ENCODE assay signal across 19 cellular contexts in genomic region chr2:222479855-222480254, GRCh38. TPM values are rescaled to one million over a fixed set of nuclear protein-coding genes. Genes with fewer than 3 reads are reported as not detected.
A peak's percentile ranks its signal among the peaks of the same experiment; 100 is the strongest.
DNase-seq lines count a peak whose midpoint lies in the region; ATAC-seq, FAIRE-seq and TF ChIP-seq lines count a peak whose summit lies in the region.
"Had no signal": no experiment of that assay in that cellular context is flagged by ENCODE, and none has a peak within 500 bp of the region (broad histone marks: within the 10 kb centered on the region; RNA-seq: fewer than 3 reads in every experiment).

No MANE protein-coding gene starts in this region.

- peaks cover 9% of the 10 kb centered on the region; the same call in 1 of the 2 replicates for H3K27me3 Mint-ChIP-seq in HFFc6 (ENCODE audit: insufficient read depth)
- H3K27me3 Mint-ChIP-seq: CD4-positive, CD25-positive, alpha-beta regulatory T cell had no signal

- H3K4me3 Mint-ChIP-seq in HFFc6: peak overlapping the region; percentile 16; the same call in 1 of the 2 replicates
- H3K4me3 Mint-ChIP-seq: CD4-positive, CD25-positive, alpha-beta regulatory T cell; H9 had no signal

- CTCF ChIA-PET in A549 (lab: Yijun Ruan, JAX): no interaction called here

- no peak overlapping the region for H3K27ac Mint-ChIP-seq in HFFc6
- H3K27ac Mint-ChIP-seq: H9 had no signal

- no peaks in the 10 kb centered on the region for H3K9me3 ChIP-seq in A549
- H3K9me3 ChIP-seq: SJSA1 had no signal

- DNase-seq in A549 (ENCODE audit: low read depth in 1 of 2, low spot score in 1 of 2) (no peak), HFFc6 (no peak), iris pigment epithelial cell (ENCODE audit: low read depth) (peak; percentile 9), KG1 (lab: John Stamatoyannopoulos, UW) (no peak)
- no peak for DNase-seq in stimulated activated CD4-positive, alpha-beta T cell treated with anti-CD3 and anti-CD28 coated beads, Interleukin-4, amount 100 ng/mL, for 4 hours
- DNase-seq: DMS79 treated with DMSO at 0.1 percent for 48 hours, H9, MM.1S, NCI-H1105 treated with DMSO at 0.1 percent for 48 hours, NCI-H187, NCI-H446 treated with DMSO at 0.1 percent for 48 hours, NCI-H82 had no signal

- no peak for TF ChIP-seq RAD21 in A549 (conservative IDR thresholded peaks at IDR 0.05 in 1 of 2, IDR thresholded peaks at IDR 0.05 in 1 of 2)

- no peak for FAIRE-seq in A549 (lab: Jason Lieb, UNC)
- FAIRE-seq: K562 had no signal

- no peaks in the 10 kb centered on the region for H3K9me3 Mint-ChIP-seq in HFFc6
- H3K9me3 Mint-ChIP-seq: CD4-positive, CD25-positive, alpha-beta regulatory T cell; H9 had no signal

- peak overlapping the region; percentile 10; the same call in 1 of the 3 replicates for H3K4me2 ChIP-seq in A549

- H3K4me3 ChIP-seq in A549: no peak overlapping the region
- H3K4me3 ChIP-seq: K562, SJSA1 had no signal

- H3K27ac ChIP-seq in A549: no peak overlapping the region
- H3K27ac ChIP-seq: HL-60, SJSA1 had no signal

- POLR2A ChIA-PET in A549 (lab: Yijun Ruan, JAX): no interaction called here

- H3K4me1 ChIP-seq in A549: no peaks in the 10 kb centered on the region
- H3K4me1 ChIP-seq: SJSA1 had no signal

- ATAC-seq in A549 (no peak), SK-N-SH treated with all-trans-retinoic acid at 6 μM for 48 hours (peak; percentile 27; the same call in 1 of the 3 replicates), HG03108 (IDR thresholded peaks at IDR 0.05; ENCODE audit: unreplicated experiment) (no peak), GM21723 (IDR thresholded peaks at IDR 0.05; ENCODE audit: unreplicated experiment) (no peak)
- ATAC-seq: K562 had no signal

- no peaks in the 10 kb centered on the region for H3K4me1 Mint-ChIP-seq in HFFc6 (ENCODE audit: low read depth)

- TF ChIP-seq EP300 in A549 (IDR thresholded peaks at IDR 0.05): no peak

- no peak for TF ChIP-seq POLR2A in A549 (IDR thresholded peaks at IDR 0.05; ENCODE audit: low read length)

- TF ChIP-seq CTCF in A549 (IDR thresholded peaks at IDR 0.05) (no peak), HFFc6 (IDR thresholded peaks at IDR 0.05) (no peak)

- no peaks in the 10 kb centered on the region for H3K36me3 Mint-ChIP-seq in HFFc6 (ENCODE audit: low read depth)

TF ChIP-seq in A549, 52 proteins besides CTCF, POLR2A, EP300 and RAD21:
- TF ChIP-seq TFCP2L1 (CRISPR knock-in tag; IDR thresholded peaks at IDR 0.05) (no peak), HMGXB4 (CRISPR knock-in tag; IDR thresholded peaks at IDR 0.05; ENCODE audit: borderline replicate concordance) (no peak), NPAS2 (CRISPR knock-in tag; IDR thresholded peaks at IDR 0.05; ENCODE audit: borderline replicate concordance) (no peak), MAFK (IDR thresholded peaks at IDR 0.05; ENCODE audit: partially characterized antibody) (no peak), KDM1A (IDR thresholded peaks at IDR 0.05; ENCODE audit: low read depth) (no peak), HOXA7 (CRISPR knock-in tag; IDR thresholded peaks at IDR 0.05) (no peak), JUNB (IDR thresholded peaks at IDR 0.05) (no peak), FOSL2 (IDR thresholded peaks at IDR 0.05) (no peak), FOSL2 (CRISPR knock-in tag; IDR thresholded peaks at IDR 0.05) (0 out of 2 replicates have a peak, but pooled peaks have one; percentile 11)

TF ChIP-seq in SK-N-SH treated with all-trans-retinoic acid at 6 μM for 48 hours, 23 proteins besides CTCF, POLR2A, EP300 and RAD21:
- no peak for TF ChIP-seq ZFP3 (CRISPR knock-in tag; IDR thresholded peaks at IDR 0.05)
- TF ChIP-seq ISL1 (CRISPR knock-in tag; IDR thresholded peaks at IDR 0.05): peak; percentile 90
TF ChIP-seq in SK-N-SH treated with all-trans-retinoic acid at 6 μM for 48 hours: peak in this region for 1.

RNA-seq across cellular contexts. Expression of gene SGPP2, which starts 55.5 kb away (rescaled TPM):
- polyA plus RNA-seq in A549 (2011; rRNA removed): 0.26 and 0.66 TPM in 2 replicates
- polyA plus RNA-seq in A549 (2012; cell fraction: cytosol; rRNA removed): 0.03 and 0.05 TPM in 2 replicates
- 0.05 TPM in 1 of 2 replicates, not detected in the other for polyA plus RNA-seq in A549 (2012; cell fraction: nucleus; rRNA removed)
- 0.08 to 0.10 TPM (median 0.08 TPM) in 3 replicates for polyA plus RNA-seq in A549 (2017; fragmentation: RNase III; extraction: RNeasy Plus Mini Kit Qiagen cat#74134 plus additional on column Dnase treatment)
- polyA minus RNA-seq in A549 (2011; rRNA and poly(A)+ RNA removed): 0.78 and 0.87 TPM in 2 replicates
- total RNA-seq in HFFc6 (2021; fragmentation: NEBNext Ultra II Directional; extraction: Animal tissue kit (Norgen Biotek cat#: 25700)): not detected
- total RNA-seq: H9, SJSA1 had no signal
